ENCODE assay signal across 26 cellular contexts in the genomic region with DNA sequence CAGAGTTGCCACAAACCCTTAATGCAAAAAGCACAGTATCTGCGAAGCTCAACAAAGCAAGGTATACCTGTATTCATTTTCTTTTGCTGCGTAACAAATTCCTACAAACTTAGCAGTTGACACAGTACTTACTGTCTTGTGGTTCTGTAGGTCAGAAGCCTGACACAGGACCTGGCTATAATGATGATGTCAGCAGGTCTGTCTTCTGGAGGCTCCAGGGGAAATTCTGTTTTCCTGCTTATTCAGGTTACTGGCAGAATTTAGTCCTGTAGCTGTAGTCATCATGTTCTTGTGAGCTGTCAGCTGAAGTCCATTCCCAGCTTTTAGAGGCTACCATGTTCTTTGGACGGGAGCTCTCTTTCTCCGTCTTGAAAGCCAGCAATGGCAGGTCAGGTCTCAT.
"Had no signal": no experiment of that assay in that cellular context is flagged by ENCODE, and none has a peak within 500 bp of the region (broad histone marks: within the 10 kb centered on the region; RNA-seq: fewer than 3 reads in every experiment).

No MANE protein-coding gene starts in this region.

- H3K36me3 ChIP-seq: pancreas, transverse colon, WERI-Rb-1 had no signal

- H3K4me3 ChIP-seq: esophagus muscularis mucosa, hepatocyte, pancreas, psoas muscle, right atrium auricular region, stomach, suprapubic skin, transverse colon had no signal

- ATAC-seq: left cardiac atrium, pancreas, psoas muscle had no signal

- H2AFZ ChIP-seq: hepatocyte had no signal

- FAIRE-seq: colon, frontal cortex, pancreas, TTC549, urothelium cell line had no signal

- H3K9me3 Mint-ChIP-seq: memory B cell had no signal

- H3K4me3 Mint-ChIP-seq: activated naive CD4-positive, alpha-beta T cell treated with anti-CD3 and anti-CD28 coated beads, Interleukin-2, amount 10 ng/mL, durations not matched to agents 7 days and 5 days; memory B cell; nephron had no signal

- H3K9me3 ChIP-seq: pancreas, psoas muscle, suprapubic skin, transverse colon had no signal

- DNase-seq: activated CD4-positive, alpha-beta T cell treated with anti-CD3 and anti-CD28 coated beads for 1 hour; activated effector memory CD4-positive, alpha-beta T cell treated with anti-CD3 and anti-CD28 coated beads, Interleukin-2, amount 50 U/mL, for 16 hours; activated naive CD4-positive, alpha-beta T cell treated with anti-CD3 and anti-CD28 coated beads, Interleukin-2, amount 10 ng/mL, durations not matched to agents 7 days and 5 days; activated T-cell treated with anti-CD3 and anti-CD28 coated beads, Interleukin-2, amount 50 U/mL, for 72 hours; anterior cingulate cortex; central memory CD4-positive, alpha-beta T cell; effector memory CD4-positive, alpha-beta T cell; glutamatergic neuron; left cardiac atrium; pancreas; psoas muscle; stimulated activated CD4-positive, alpha-beta T cell treated with anti-CD3 and anti-CD28 coated beads, Interleukin-4, amount 100 ng/mL, for 4 hours; stomach; T-cell; transverse colon; WERI-Rb-1 had no signal

- H3K27ac Mint-ChIP-seq: nephron had no signal

- H3K27me3 Mint-ChIP-seq: activated naive CD4-positive, alpha-beta T cell treated with anti-CD3 and anti-CD28 coated beads, Interleukin-2, amount 10 ng/mL, durations not matched to agents 7 days and 5 days; memory B cell; T-cell had no signal

- H3K27ac ChIP-seq: esophagus muscularis mucosa, hepatocyte, pancreas, psoas muscle, right atrium auricular region, stomach, suprapubic skin, transverse colon, WERI-Rb-1 had no signal

- H3K27me3 ChIP-seq: esophagus muscularis mucosa, hepatocyte, pancreas, right atrium auricular region, stomach, suprapubic skin, transverse colon had no signal

- H3K4me1 Mint-ChIP-seq: nephron had no signal

- H3K4me2 ChIP-seq: hepatocyte had no signal

- H3K4me1 ChIP-seq: esophagus muscularis mucosa, pancreas, psoas muscle, stomach, suprapubic skin, transverse colon had no signal
